19 cellular contexts compared by ENCODE assay signal in the genomic region with DNA sequence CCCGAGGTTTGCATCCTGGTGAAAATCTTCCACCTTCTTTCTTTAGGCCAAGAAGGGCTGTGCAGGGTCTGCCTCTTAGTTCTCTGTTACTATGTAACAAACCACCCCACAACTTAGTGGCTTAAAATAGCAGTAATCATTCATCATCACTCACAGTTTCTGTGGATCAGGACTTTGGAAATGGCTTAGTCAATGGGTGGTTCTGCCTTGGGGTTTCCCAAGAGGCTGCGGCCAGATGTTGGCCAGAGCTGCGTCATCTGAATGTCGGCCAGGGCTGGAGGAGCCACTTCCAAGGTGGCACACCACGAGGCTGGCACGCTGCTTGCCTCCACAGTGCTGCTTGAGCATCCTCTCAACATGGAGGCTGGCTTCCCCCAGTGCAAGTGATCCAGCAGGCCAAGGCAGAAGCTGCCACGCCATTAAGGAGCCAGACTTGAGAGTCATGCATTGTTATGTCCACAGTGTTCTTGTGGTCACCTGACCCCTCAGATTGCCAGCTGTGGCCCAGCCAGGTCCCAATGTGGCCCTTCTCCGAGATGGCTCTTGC.
"Had no signal": no experiment of that assay in that cellular context is flagged by ENCODE, and none has a peak within 500 bp of the region (broad histone marks: within the 10 kb centered on the region; RNA-seq: fewer than 3 reads in every experiment).

No MANE protein-coding gene starts in this region.

- H3K9ac ChIP-seq: neural progenitor cell had no signal

- H2AFZ ChIP-seq: neural progenitor cell had no signal

- H3K27me3 Mint-ChIP-seq: activated CD4-positive, alpha-beta memory T cell treated with anti-CD3 and anti-CD28 coated beads, Interleukin-2, amount 10 ng/mL, durations not matched to agents 7 days and 5 days; activated naive CD8-positive, alpha-beta T cell treated with anti-CD3 and anti-CD28 coated beads, Interleukin-2, amount 50 U/mL, for 24 hours had no signal

- DNase-seq: activated CD4-positive, alpha-beta memory T cell treated with anti-CD3 and anti-CD28 coated beads, Interleukin-2, amount 10 ng/mL, durations not matched to agents 7 days and 5 days; activated CD4-positive, alpha-beta T cell treated with anti-CD3 and anti-CD28 coated beads for 48 hours; activated CD4-positive, CD25-positive, alpha-beta regulatory T cell; activated naive CD4-positive, alpha-beta T cell treated with anti-CD3 and anti-CD28 coated beads for 36 hours; activated naive CD8-positive, alpha-beta T cell treated with anti-CD3 and anti-CD28 coated beads, Interleukin-2, amount 50 U/mL, for 24 hours; activated T-cell treated with anti-CD3 and anti-CD28 coated beads, Interleukin-2, amount 50 U/mL, for 4 hours; immature natural killer cell; kidney glomerular epithelial cell; left ventricle myocardium superior; naive thymus-derived CD4-positive, alpha-beta T cell; stimulated activated CD4-positive, alpha-beta T cell treated with anti-CD3 and anti-CD28 coated beads, Interleukin-2, amount 100 ng/mL, for 24 hours; stimulated activated naive CD8-positive, alpha-beta T cell treated with anti-CD3 and anti-CD28 coated beads, Interleukin-15, Interleukin-2, amounts not matched to agents 100 U/mL and 50 U/mL, for 24 hours had no signal

- H3K4me3 Mint-ChIP-seq: activated CD4-positive, alpha-beta memory T cell treated with anti-CD3 and anti-CD28 coated beads, Interleukin-2, amount 10 ng/mL, durations not matched to agents 7 days and 5 days; activated naive CD4-positive, alpha-beta T cell treated with anti-CD3 and anti-CD28 coated beads for 36 hours; activated naive CD8-positive, alpha-beta T cell treated with anti-CD3 and anti-CD28 coated beads, Interleukin-2, amount 50 U/mL, for 24 hours; activated T-cell treated with anti-CD3 and anti-CD28 coated beads, Interleukin-2, amount 50 U/mL, for 4 hours; immature natural killer cell; memory B cell; naive thymus-derived CD4-positive, alpha-beta T cell; neural progenitor cell had no signal

- H3K36me3 Mint-ChIP-seq: immature natural killer cell; memory B cell; naive thymus-derived CD4-positive, alpha-beta T cell; neural progenitor cell had no signal

- H3K27ac Mint-ChIP-seq: activated CD4-positive, alpha-beta memory T cell treated with anti-CD3 and anti-CD28 coated beads, Interleukin-2, amount 10 ng/mL, durations not matched to agents 7 days and 5 days; activated naive CD4-positive, alpha-beta T cell treated with anti-CD3 and anti-CD28 coated beads for 36 hours; activated naive CD8-positive, alpha-beta T cell treated with anti-CD3 and anti-CD28 coated beads, Interleukin-2, amount 50 U/mL, for 24 hours; immature natural killer cell; memory B cell had no signal

- ATAC-seq: activated naive CD8-positive, alpha-beta T cell treated with anti-CD3 and anti-CD28 coated beads, Interleukin-2, amount 50 U/mL, for 24 hours; activated T-cell treated with anti-CD3 and anti-CD28 coated beads, Interleukin-2, amount 50 U/mL, for 4 hours; left ventricle myocardium superior; naive thymus-derived CD4-positive, alpha-beta T cell; stimulated activated naive CD8-positive, alpha-beta T cell treated with anti-CD3 and anti-CD28 coated beads, Interleukin-15, Interleukin-2, amounts not matched to agents 100 U/mL and 50 U/mL, for 24 hours had no signal

- H3K9me3 Mint-ChIP-seq: activated CD4-positive, alpha-beta memory T cell treated with anti-CD3 and anti-CD28 coated beads, Interleukin-2, amount 10 ng/mL, durations not matched to agents 7 days and 5 days; activated naive CD4-positive, alpha-beta T cell treated with anti-CD3 and anti-CD28 coated beads for 36 hours; activated naive CD8-positive, alpha-beta T cell treated with anti-CD3 and anti-CD28 coated beads, Interleukin-2, amount 50 U/mL, for 24 hours; activated T-cell treated with anti-CD3 and anti-CD28 coated beads, Interleukin-2, amount 50 U/mL, for 4 hours; immature natural killer cell; memory B cell; naive thymus-derived CD4-positive, alpha-beta T cell; neural progenitor cell had no signal

- H3K27me3 ChIP-seq: breast epithelium, neural progenitor cell, right atrium auricular region, tibial nerve had no signal

- H3K36me3 ChIP-seq: breast epithelium, neural progenitor cell, prostate gland, right atrium auricular region, tibial nerve had no signal

- H3K27ac ChIP-seq: breast epithelium, coronary artery, neural progenitor cell, prostate gland, right atrium auricular region, tibial nerve had no signal

- H3K9me3 ChIP-seq: prostate gland, right atrium auricular region had no signal

- H3K4me2 ChIP-seq: neural progenitor cell had no signal

- H3K4me3 ChIP-seq: breast epithelium, coronary artery, neural progenitor cell, prostate gland, right atrium auricular region, tibial nerve had no signal
